ENCODE assay signal across 9 cellular contexts in the genomic region with DNA sequence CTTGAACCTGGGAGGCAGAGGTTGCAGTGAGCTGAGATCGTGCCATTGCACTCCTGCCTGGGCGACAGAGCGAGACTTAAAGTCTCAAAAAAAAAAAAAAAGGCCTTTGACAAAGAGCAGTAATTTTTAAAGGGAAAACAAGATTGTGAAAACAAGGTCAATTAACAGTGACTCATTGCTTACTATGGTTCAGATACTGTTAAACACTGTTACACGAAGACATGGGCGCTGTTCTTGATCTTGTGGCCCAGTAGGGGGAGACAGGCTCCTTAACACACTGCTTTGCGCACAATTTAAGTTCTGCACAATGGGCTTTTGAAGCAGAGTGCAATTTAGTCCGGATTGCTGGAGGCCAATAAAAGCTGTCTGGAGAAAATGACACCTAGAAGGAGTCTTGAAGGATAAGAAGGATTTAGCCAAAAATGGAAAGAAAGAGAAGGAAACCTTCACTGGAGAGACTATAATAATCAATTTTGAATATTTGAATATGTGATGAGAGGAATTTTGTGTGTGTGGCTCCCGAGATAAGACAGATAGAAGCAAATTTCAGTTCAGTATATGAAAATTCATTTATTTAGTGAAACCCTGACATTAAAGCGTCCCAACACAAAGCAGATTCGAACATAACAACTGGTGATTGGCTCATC. TPM values are rescaled to one million over a fixed set of nuclear protein-coding genes. Genes with fewer than 3 reads are reported as not detected.
DNase-seq lines count a peak whose midpoint lies in the region; ATAC-seq, FAIRE-seq and TF ChIP-seq lines count a peak whose summit lies in the region.
"Had no signal": no experiment of that assay in that cellular context is flagged by ENCODE, and none has a peak within 500 bp of the region (broad histone marks: within the 10 kb centered on the region; RNA-seq: fewer than 3 reads in every experiment).

No MANE protein-coding gene starts in this region.

- no peaks in the 10 kb centered on the region for H3K9me3 ChIP-seq in uterus

- peaks cover 6% of the 10 kb centered on the region for H3K36me3 Mint-ChIP-seq in endothelial cell (ENCODE audit: low read depth, unreplicated experiment)

- intact Hi-C loops in uterus (cut with DNase I; ENCODE audit: low total_unique reads): no loop called here

- no peak overlapping the region for H3K27ac ChIP-seq in uterus
- H3K27ac ChIP-seq: SK-N-MC had no signal

- H3K27me3 ChIP-seq in uterus: no peaks in the 10 kb centered on the region

- no peaks in the 10 kb centered on the region for H3K27me3 Mint-ChIP-seq in endothelial cell (ENCODE audit: unreplicated experiment)

- DNase-seq in CMK (ENCODE audit: low read depth) (peak; percentile 56), H54 (ENCODE audit: insufficient read length, low spot score) (no peak), NCI-H345 treated with DMSO at 0.1 percent for 48 hours (lab: John Stamatoyannopoulos, UW; ENCODE audit: unreplicated experiment) (peak; percentile 6), endothelial cell (ENCODE audit: low spot score) (peak; percentile 21), myocyte (ENCODE audit: low read depth) (peak; percentile 43), uterus (peak in 1 of 2 donors; percentile 31)
- peak; percentile 14 for DNase-seq in activated CD4-positive, alpha-beta T cell treated with anti-CD3 and anti-CD28 coated beads for 1 hour

- H3K4me1 Mint-ChIP-seq in endothelial cell (ENCODE audit: unreplicated experiment): no peaks in the 10 kb centered on the region

- no peak overlapping the region for H3K4me3 Mint-ChIP-seq in endothelial cell (ENCODE audit: unreplicated experiment)

- TF ChIP-seq POLR2A in H54 (IDR thresholded peaks at IDR 0.05; ENCODE audit: low read depth, low read length) (no peak), uterus (IDR thresholded peaks at IDR 0.05) (no peak)

- peak overlapping the region; percentile 20 for H3K27ac Mint-ChIP-seq in endothelial cell (ENCODE audit: unreplicated experiment)

- H3K4me1 ChIP-seq in uterus: no peaks in the 10 kb centered on the region

- H3K4me3 ChIP-seq in uterus: no peak overlapping the region
- H3K4me3 ChIP-seq: SK-N-MC had no signal

- H3K9me3 Mint-ChIP-seq in endothelial cell (ENCODE audit: unreplicated experiment): no peaks in the 10 kb centered on the region

- peak; percentile 67 for FAIRE-seq in H54 (lab: Jason Lieb, UNC)

- H3K36me3 ChIP-seq in uterus: no peaks in the 10 kb centered on the region

- ATAC-seq in HG02623 (IDR thresholded peaks at IDR 0.05; ENCODE audit: unreplicated experiment): no peak

- TF ChIP-seq CTCF in endothelial cell (IDR thresholded peaks at IDR 0.05; ENCODE audit: unreplicated experiment): peak; percentile 47
- peak; percentile 32 to 62 (median 56) for TF ChIP-seq CTCF in uterus (IDR thresholded peaks at IDR 0.05)

RNA-seq across cellular contexts. Expression of gene LATS1, which starts 6.0 kb away (rescaled TPM):
- total RNA-seq in endothelial cell (ENCODE audit: unreplicated experiment) (25.3 TPM), myocyte (13.5 and 13.8 TPM in 2 replicates), uterus (10 to 100 TPM in 3 of 4 donors, 1 to 10 TPM in 1; 8.5 to 45.4 (median 27.4) TPM)
- 6.1 TPM for polyA plus RNA-seq in myocyte (2012)

RNA-seq across cellular contexts. Expression of gene NUP43, which starts 22.4 kb away (rescaled TPM):
- 54.4 TPM for total RNA-seq in endothelial cell (ENCODE audit: unreplicated experiment)
- 33.2 and 51.5 TPM in 2 replicates for total RNA-seq in myocyte
- polyA plus RNA-seq in myocyte (2012): 15.3 TPM
- 10 to 100 TPM; 20.2 to 71.2 (median 48.3) TPM for total RNA-seq in uterus

RNA-seq across cellular contexts. Expression of gene PCMT1, which starts 25.6 kb away (rescaled TPM):
- total RNA-seq in endothelial cell (ENCODE audit: unreplicated experiment) (58.5 TPM), myocyte (114 and 213 TPM in 2 replicates), uterus (100 to 1,000 TPM in 2 of 4 donors, 10 to 100 TPM in 2; 34.4 to 147 (median 88.6) TPM)
- 96.1 TPM for polyA plus RNA-seq in myocyte (2012)
